23 cellular contexts compared by ENCODE assay signal in genomic region chr1:226119169-226119568, GRCh38. TPM values are rescaled to one million over a fixed set of nuclear protein-coding genes. Genes with fewer than 3 reads are reported as not detected.
A peak's percentile ranks its signal among the peaks of the same experiment; 100 is the strongest.
DNase-seq lines count a peak whose midpoint lies in the region; ATAC-seq, FAIRE-seq and TF ChIP-seq lines count a peak whose summit lies in the region.
"Had no signal": no experiment of that assay in that cellular context is flagged by ENCODE, and none has a peak within 500 bp of the region (broad histone marks: within the 10 kb centered on the region; RNA-seq: fewer than 3 reads in every experiment).

No MANE protein-coding gene starts in this region.

- H3K79me1 ChIP-seq in H1 (ENCODE audit: low read depth, low read length) = no peaks in the 10 kb centered on the region

- H2BK5ac ChIP-seq in H1 (ENCODE audit: low read depth, low read length) = no peak overlapping the region

- H2BK20ac ChIP-seq in H1 (ENCODE audit: low read length) = no peak overlapping the region

- peak overlapping the region in 3 of 4 donors; percentile 41 to 88 (median 85) for H3K4me3 Mint-ChIP-seq in CD4-positive, CD25-positive, alpha-beta regulatory T cell
- H3K4me3 Mint-ChIP-seq in IgD-negative memory B cell = peak overlapping the region; percentile 21 to 80 (median 72)
- H3K4me3 Mint-ChIP-seq in stimulated activated memory B cell treated with anti-CD40 and anti-IgM and Interleukin-4, amounts not matched to agents 10 μg/mL and 1 μg/mL and 100 μg/mL, for 72 hours = no peak overlapping the region

- no peak overlapping the region for H4K5ac ChIP-seq in H1 (ENCODE audit: insufficient read length, low read depth, low read length)

- peaks cover 6% of the 10 kb centered on the region; the same call in 1 of the 2 replicates for H3K23me2 ChIP-seq in H1 (ENCODE audit: low read depth, low read length)

- H4K20me1 ChIP-seq in H1 (replicated peaks in 1 of 2; ENCODE audit: control insufficient read depth in 1 of 2, insufficient read depth in 2 of 2, low read length in 2 of 2) = no peaks in the 10 kb centered on the region

- peaks cover 0 to 24% (median 13%) of the 10 kb centered on the region in 4 donors for H3K4me1 Mint-ChIP-seq in CD4-positive, CD25-positive, alpha-beta regulatory T cell
- peaks cover 23 to 39% (median 35%) of the 10 kb centered on the region in 3 donors for H3K4me1 Mint-ChIP-seq in IgD-negative memory B cell
- H3K4me1 Mint-ChIP-seq in stimulated activated memory B cell treated with anti-CD40 and anti-IgM and Interleukin-4, amounts not matched to agents 10 μg/mL and 1 μg/mL and 100 μg/mL, for 72 hours = peaks cover 51% of the 10 kb centered on the region

- peaks cover 5% of the 10 kb centered on the region for H3K27me3 Mint-ChIP-seq in CD4-positive, CD25-positive, alpha-beta regulatory T cell
- no peaks in the 10 kb centered on the region for H3K27me3 Mint-ChIP-seq in IgD-negative memory B cell
- H3K27me3 Mint-ChIP-seq in stimulated activated memory B cell treated with anti-CD40 and anti-IgM and Interleukin-4, amounts not matched to agents 10 μg/mL and 1 μg/mL and 100 μg/mL, for 72 hours = no peaks in the 10 kb centered on the region

- no peaks in the 10 kb centered on the region for H3K36me3 ChIP-seq in CD4-positive, CD25-positive, alpha-beta regulatory T cell (ENCODE audit: control insufficient read depth, insufficient read depth, low read length)
- H3K36me3 ChIP-seq in H1 (ENCODE audit: control insufficient read depth in 2 of 4, insufficient read depth in 4 of 4, low read length in 3 of 4) = no peaks in the 10 kb centered on the region
- H3K36me3 ChIP-seq: Peyer's patch, SJCRH30 had no signal

- H3K27ac Mint-ChIP-seq in CD4-positive, CD25-positive, alpha-beta regulatory T cell = no peak overlapping the region
- peak overlapping the region; percentile 67 to 99 (median 87) for H3K27ac Mint-ChIP-seq in IgD-negative memory B cell
- H3K27ac Mint-ChIP-seq in stimulated activated memory B cell treated with anti-CD40 and anti-IgM and Interleukin-4, amounts not matched to agents 10 μg/mL and 1 μg/mL and 100 μg/mL, for 72 hours = peak overlapping the region; percentile 56

- no peak for TF ChIP-seq EP300 in H1 (IDR thresholded peaks at IDR 0.05; ENCODE audit: borderline replicate concordance in 1 of 2, low read depth in 2 of 2, low read length in 2 of 2)

- CTCF ChIA-PET in H1 (lab: Charles Lee; ENCODE audit: partially characterized antibody) = interaction anchor here (0.9 to 6.6 kb wide), 6 partner anchors 10 to 52 kb away, joined by 3 to 53 read pairs (median 8); no protein-coding TSS in a partner anchor

- H3K23ac ChIP-seq in H1 (ENCODE audit: insufficient read length) = no peak overlapping the region

- TF ChIP-seq POLR2A in H1 (IDR thresholded peaks at IDR 0.05; ENCODE audit: control extremely low read depth in 1 of 2, low read depth in 2 of 2, low read length in 2 of 2) = no peak

- no peaks in the 10 kb centered on the region for H3K9me3 Mint-ChIP-seq in CD4-positive, CD25-positive, alpha-beta regulatory T cell
- no peaks in the 10 kb centered on the region for H3K9me3 Mint-ChIP-seq in IgD-negative memory B cell
- H3K9me3 Mint-ChIP-seq in stimulated activated memory B cell treated with anti-CD40 and anti-IgM and Interleukin-4, amounts not matched to agents 10 μg/mL and 1 μg/mL and 100 μg/mL, for 72 hours = no peaks in the 10 kb centered on the region

- no peak overlapping the region; the same call in 1 of the 2 replicates for H2BK15ac ChIP-seq in H1 (ENCODE audit: low read length)

- FAIRE-seq in H1 (lab: Jason Lieb, UNC) = no peak
- FAIRE-seq: HTR-8/SVneo had no signal

- no peak overlapping the region for H3K4me3 ChIP-seq in CD4-positive, CD25-positive, alpha-beta regulatory T cell (ENCODE audit: low read depth, low read length)
- no peak overlapping the region for H3K4me3 ChIP-seq in H1 (ENCODE audit: extremely low read depth in 1 of 4, insufficient read depth in 2 of 4, low read depth in 3 of 4, low read length in 4 of 4)
- H3K4me3 ChIP-seq: Peyer's patch, SJCRH30 had no signal

- no peak overlapping the region for H3K56ac ChIP-seq in H1 (replicated peaks; ENCODE audit: insufficient read length, low read depth, low read length)

- H3K4me1 ChIP-seq in CD4-positive, CD25-positive, alpha-beta regulatory T cell (ENCODE audit: control insufficient read depth, insufficient read depth, low read length, poor library complexity, severe bottlenecking) = peaks cover 20% of the 10 kb centered on the region
- H3K4me1 ChIP-seq in H1 (replicated peaks in 1 of 4; ENCODE audit: control insufficient read depth in 3 of 4, insufficient read depth in 4 of 4, low read length in 3 of 4) = peaks cover 0 to 17% (median 12%) of the 10 kb centered on the region in 4 experiments; a peak in 6 of 7 replicates

- no peak overlapping the region for H4K91ac ChIP-seq in H1 (replicated peaks; ENCODE audit: insufficient read length, low read length)

- no peak overlapping the region for H3K9ac ChIP-seq in H1 (replicated peaks in 1 of 4; ENCODE audit: extremely low read depth in 1 of 4, low read depth in 3 of 4, low read length in 3 of 4)
- H3K9ac ChIP-seq: KMS-11 had no signal

- no peaks in the 10 kb centered on the region for H3K79me2 ChIP-seq in H1 (ENCODE audit: control insufficient read depth in 1 of 2, insufficient read depth in 2 of 2, low read length in 2 of 2)

- no peak for DNase-seq in CD4-positive, CD25-positive, alpha-beta regulatory T cell
- no peak for DNase-seq in H1 (ENCODE audit: low read depth in 1 of 2, low spot score in 2 of 2)
- no peak for DNase-seq in RPMI8226
- no peak for DNase-seq in NCI-H69 (lab: John Stamatoyannopoulos, UW)
- DNase-seq: 8988T, C1 segment of cervical spinal cord, DMS53, EL, GF-D8, HCEC 1CT, NCI-H1105, NCI-H146, NCI-H2029, NCI-H226, NCI-H524, NCI-H82, Peyer's patch, SJCRH30 had no signal

- H3K4ac ChIP-seq in H1 (replicated peaks; ENCODE audit: insufficient read length, low read depth, low read length) = no peak overlapping the region

- no peak overlapping the region for H2AFZ ChIP-seq in H1 (ENCODE audit: low read length)

- peak overlapping the region; percentile 48; the same call in 1 of the 2 replicates for H3K18ac ChIP-seq in H1 (ENCODE audit: extremely low read depth, low read length)

- H3K14ac ChIP-seq in H1 (ENCODE audit: insufficient read length) = no peak overlapping the region

- no peaks in the 10 kb centered on the region for H3K27me3 ChIP-seq in CD4-positive, CD25-positive, alpha-beta regulatory T cell (ENCODE audit: control insufficient read depth, insufficient read depth, low read length)
- peaks cover 0 to 7% (median 4%) of the 10 kb centered on the region in 4 experiments; a peak in 3 of 7 replicates for H3K27me3 ChIP-seq in H1 (replicated peaks in 1 of 4; ENCODE audit: control insufficient read depth in 3 of 4, extremely low read depth in 1 of 4, insufficient read depth in 3 of 4, low read length in 3 of 4)
- H3K27me3 ChIP-seq: Peyer's patch, SJCRH30 had no signal

- TF ChIP-seq CTCF in H1 (IDR thresholded peaks at IDR 0.05; ENCODE audit: control extremely low read depth in 1 of 3, insufficient read depth in 1 of 3, low read depth in 1 of 3, low read length in 3 of 3) = no peak

- ATAC-seq in CD4-positive, CD25-positive, alpha-beta regulatory T cell (ENCODE audit: low read depth in 2 of 2) = no peak
- ATAC-seq in stimulated activated memory B cell treated with anti-CD40 and anti-IgM and Interleukin-4, amounts not matched to agents 10 μg/mL and 1 μg/mL and 100 μg/mL, for 72 hours = no peak
- no peak for ATAC-seq in HG02981 (IDR thresholded peaks at IDR 0.05; ENCODE audit: unreplicated experiment)

- H2BK120ac ChIP-seq in H1 (replicated peaks; ENCODE audit: low read depth, low read length) = no peak overlapping the region

- TF ChIP-seq RAD21 in H1 (IDR thresholded peaks at IDR 0.05 in 1 of 2, conservative IDR thresholded peaks at IDR 0.05 in 1 of 2; ENCODE audit: low read depth in 2 of 2, low read length in 2 of 2) = no peak

- H2BK12ac ChIP-seq in H1 (ENCODE audit: low read depth, low read length) = 0 out of 2 replicates have a peak overlapping the region, but pooled peaks have one; percentile 75

- no peak overlapping the region for H3K27ac ChIP-seq in CD4-positive, CD25-positive, alpha-beta regulatory T cell (ENCODE audit: insufficient read depth, low read length, poor library complexity, severe bottlenecking)
- H3K27ac ChIP-seq in H1 (ENCODE audit: low read depth, low read length) = no peak overlapping the region
- H3K27ac ChIP-seq: KMS-11, Peyer's patch, SJCRH30 had no signal

- H3K9me3 ChIP-seq in CD4-positive, CD25-positive, alpha-beta regulatory T cell (ENCODE audit: control insufficient read depth in 2 of 2, low read length in 2 of 2) = no peaks in the 10 kb centered on the region
- peaks cover 0 to 5% of the 10 kb centered on the region in 2 experiments; a peak in 1 of 4 replicates for H3K9me3 ChIP-seq in H1 (ENCODE audit: insufficient read depth in 2 of 2, low read depth in 1 of 2, low read length in 1 of 2)
- H3K9me3 ChIP-seq: Peyer's patch, SJCRH30 had no signal

- WGBS in H1 (ENCODE audit: extremely low coverage in 1 of 2, insufficient coverage in 1 of 2, insufficient read length in 1 of 2, insufficient replicate concordance in 2 of 2, low coverage in 1 of 2, low lambda C conversion rate in 2 of 2, missing lambda C conversion rate in 1 of 2), 2 experiments = 90% methylated on average over 6 of the region's 6 CpGs; no CpG with 5 or more reads in 1 of the 2 experiments

- no peaks in the 10 kb centered on the region for H3K36me3 Mint-ChIP-seq in CD4-positive, CD25-positive, alpha-beta regulatory T cell
- H3K36me3 Mint-ChIP-seq in IgD-negative memory B cell = no peaks in the 10 kb centered on the region
- H3K36me3 Mint-ChIP-seq in stimulated activated memory B cell treated with anti-CD40 and anti-IgM and Interleukin-4, amounts not matched to agents 10 μg/mL and 1 μg/mL and 100 μg/mL, for 72 hours = no peaks in the 10 kb centered on the region

- no peak overlapping the region for H3K4me2 ChIP-seq in H1 (ENCODE audit: insufficient read depth in 1 of 2, low read depth in 2 of 2, low read length in 2 of 2)
- H3K4me2 ChIP-seq: KMS-11 had no signal

- 0 out of 2 replicates have a peak overlapping the region, but pooled peaks have one; percentile 3 for H2AK5ac ChIP-seq in H1 (ENCODE audit: low read depth, low read length)

- POLR2A ChIA-PET in H1 (lab: Charles Lee; ENCODE audit: partially characterized antibody) = interaction anchor here (0.6 to 3.1 kb wide), 5 partner anchors 14 to 57 kb away, joined by 3 to 23 read pairs (median 4); partner anchors contain the start of gene H3-3A

- no peak overlapping the region for H4K8ac ChIP-seq in H1 (ENCODE audit: extremely low read depth, insufficient read depth, low read length)

RNA-seq across cellular contexts. Expression of gene H3-3A, which starts 56.7 kb away (rescaled TPM):
- total RNA-seq in CD4-positive, CD25-positive, alpha-beta regulatory T cell = 408 TPM
- 1,000 to 10,000 TPM in 2 of 4 donors, 100 to 1,000 TPM in 2; 858 to 1,137 (median 1,025) TPM for polyA plus RNA-seq in CD4-positive, CD25-positive, alpha-beta regulatory T cell
- polyA plus RNA-seq in IgD-negative memory B cell = 1,011 TPM
- 1,213 and 1,223 TPM in 2 replicates for total RNA-seq in H1 (2021; fragmentation: NEBNext Ultra II Directional; extraction: Animal tissue kit (Norgen Biotek cat#: 25700))
- 760 and 1,157 TPM in 2 replicates for polyA plus RNA-seq in H1 (2011; rRNA removed)
- polyA plus RNA-seq in H1 (2011; cell fraction: cytosol; rRNA removed) = 1,155 TPM
- polyA plus RNA-seq in H1 (2011; cell fraction: nucleus; rRNA removed) = 408 TPM
- 555 to 853 TPM (median 714 TPM) in 4 replicates for polyA plus RNA-seq in H1 (2012, experiment 1 of 2)
- polyA plus RNA-seq in H1 (2012, experiment 2 of 2) = 650 TPM
- polyA plus RNA-seq in H1 (2013, experiment 1 of 2) = 1,534 TPM
- 1,619 TPM for polyA plus RNA-seq in H1 (2013, experiment 2 of 2)
- polyA minus RNA-seq in H1 (2011; rRNA and poly(A)+ RNA removed) = 222 and 228 TPM in 2 replicates
- 287 TPM for polyA minus RNA-seq in H1 (2011; cell fraction: cytosol; rRNA and poly(A)+ RNA removed)
- polyA minus RNA-seq in H1 (2011; cell fraction: nucleus; rRNA and poly(A)+ RNA removed) = 109 TPM

Comparison
In these comparisons a context has a peak if more than half of its experiments do, and no peak if none do; other contexts are left out.
1. H3K27ac Mint-ChIP-seq: peak in IgD-negative memory B cell (3 of 3) and stimulated activated memory B cell treated with anti-CD40 and anti-IgM and Interleukin-4, amounts not matched to agents 10 μg/mL and 1 μg/mL and 100 μg/mL, for 72 hours (single experiment); none in CD4-positive, CD25-positive, alpha-beta regulatory T cell (0 of 3).